1 cellular context compared by ENCODE assay signal in genomic region chr21:17818158-17819113, GRCh38.
TF ChIP-seq lines count a peak whose summit lies in the region.

No MANE protein-coding gene starts in this region.

TF ChIP-seq in H1, 55 proteins besides CTCF, POLR2A, EP300 and RAD21 (continued from another document):
- TF ChIP-seq CEBPB (IDR thresholded peaks at IDR 0.05; ENCODE audit: low read depth, low read length) = no peak
- peak in 1 of 2 experiments; percentile 79; a peak in 1 of 4 replicates for TF ChIP-seq HDAC2 (IDR thresholded peaks at IDR 0.05; ENCODE audit: borderline replicate concordance in 1 of 2, low read depth in 2 of 2, low read length in 2 of 2)
- no peak for TF ChIP-seq MAFK (IDR thresholded peaks at IDR 0.05; ENCODE audit: low read depth, low read length)
- no peak for TF ChIP-seq SRF (IDR thresholded peaks at IDR 0.05; ENCODE audit: low read depth, low read length)
- no peak for TF ChIP-seq BRCA1 (IDR thresholded peaks at IDR 0.05; ENCODE audit: low read depth, low read length)
- TF ChIP-seq RBBP5 (IDR thresholded peaks at IDR 0.05; ENCODE audit: borderline replicate concordance, low read depth, low read length) = peak; percentile 97
- no peak for TF ChIP-seq ZNF274 (IDR thresholded peaks at IDR 0.05; ENCODE audit: borderline replicate concordance, extremely low read depth, low read length)
- TF ChIP-seq SAP30 (IDR thresholded peaks at IDR 0.05; ENCODE audit: insufficient read depth, insufficient replicate concordance, low read length) = peak; percentile 27
- TF ChIP-seq SIN3A (conservative IDR thresholded peaks at IDR 0.05 in 1 of 2, IDR thresholded peaks at IDR 0.05 in 1 of 2; ENCODE audit: low read depth in 1 of 2, low read length in 2 of 2) = peak in 1 of 2 experiments; percentile 46; a peak in 1 of 4 replicates
- peak; percentile 88 for TF ChIP-seq E2F6 (IDR thresholded peaks at IDR 0.05)
- no peak for TF ChIP-seq USF2 (IDR thresholded peaks at IDR 0.05; ENCODE audit: low read length)
- no peak for TF ChIP-seq JUN (IDR thresholded peaks at IDR 0.05; ENCODE audit: low read depth, low read length)
- peak; percentile 91 for TF ChIP-seq KDM4A (IDR thresholded peaks at IDR 0.05; ENCODE audit: low read depth, low read length, severe bottlenecking)
- no peak for TF ChIP-seq GABPA (IDR thresholded peaks at IDR 0.05; ENCODE audit: borderline replicate concordance, insufficient read depth, low read length)
- TF ChIP-seq PHF8 (conservative IDR thresholded peaks at IDR 0.05; ENCODE audit: low read depth, low read length) = no peak
